In the genomic region with DNA sequence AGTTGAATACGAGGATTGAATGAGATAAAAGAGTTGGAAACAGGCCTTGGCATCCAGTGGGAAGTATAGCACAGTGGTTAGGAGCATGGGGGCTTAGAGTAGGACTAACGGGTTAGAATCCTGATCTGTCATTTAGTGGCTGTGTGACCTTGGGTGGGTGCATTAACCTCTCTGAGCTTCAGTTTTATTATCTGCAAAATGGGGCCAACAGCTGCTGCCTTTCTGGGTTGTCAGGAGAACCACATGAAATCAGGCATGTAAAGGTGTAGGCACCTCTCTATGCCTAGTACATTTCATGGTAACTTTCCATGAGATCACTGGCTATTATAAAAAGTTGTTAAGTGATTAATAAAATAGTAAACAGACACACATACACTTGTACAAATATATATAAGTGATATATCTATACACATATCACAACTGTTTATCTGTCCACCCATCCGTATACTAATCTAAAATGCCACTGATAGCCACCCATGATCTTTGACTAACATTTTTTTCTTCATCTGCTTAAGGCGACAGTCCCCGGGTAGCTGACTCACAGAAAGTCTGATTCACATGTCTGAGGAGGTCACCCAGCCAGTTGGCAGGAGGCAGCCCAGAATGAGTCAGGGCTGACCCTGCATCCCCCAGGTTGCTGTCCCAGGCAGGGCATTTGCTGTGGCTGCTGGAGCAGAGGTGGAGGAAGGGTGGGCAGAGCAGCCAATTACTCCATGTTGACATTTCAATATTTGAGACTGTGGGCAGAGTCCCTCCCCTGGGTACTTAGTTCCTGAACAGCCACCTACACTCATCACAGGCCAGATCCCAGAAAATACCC, we compare ENCODE assay signal across 12 cellular contexts.
DNase-seq lines count a peak whose midpoint lies in the region; ATAC-seq and TF ChIP-seq lines count a peak whose summit lies in the region.
"Had no signal": no experiment of that assay in that cellular context is flagged by ENCODE, and none has a peak within 500 bp of the region (broad histone marks: within the 10 kb centered on the region; RNA-seq: fewer than 3 reads in every experiment).

No MANE protein-coding gene starts in this region.

- H3K27me3 ChIP-seq in left lung, result peaks cover 0 to 4% of the 10 kb centered on the region in 2 donors
- no peaks in the 10 kb centered on the region for H3K27me3 ChIP-seq in upper lobe of left lung
- H3K27me3 ChIP-seq: Peyer's patch, testis had no signal

- no peak overlapping the region for H3K4me3 Mint-ChIP-seq in activated naive CD8-positive, alpha-beta T cell treated with anti-CD3 and anti-CD28 coated beads, Interleukin-2, amount 50 U/mL, for 24 hours
- H3K4me3 Mint-ChIP-seq in activated naive CD8-positive, alpha-beta T cell treated with anti-CD3 and anti-CD28 coated beads for 36 hours, result no peak overlapping the region
- no peak overlapping the region for H3K4me3 Mint-ChIP-seq in activated CD4-positive, alpha-beta T cell treated with anti-CD3 and anti-CD28 coated beads for 36 hours
- H3K4me3 Mint-ChIP-seq: activated CD8-positive, alpha-beta T cell treated with anti-CD3 and anti-CD28 coated beads for 36 hours had no signal

- CTCF ChIA-PET in activated CD4-positive, alpha-beta T cell treated with anti-CD3 and anti-CD28 coated beads for 36 hours (lab: Charles Lee), result no interaction called here

- H3K36me3 ChIP-seq in left lung (no peaks in the 10 kb centered on the region), upper lobe of left lung (no peaks in the 10 kb centered on the region)
- H3K36me3 ChIP-seq: Peyer's patch had no signal

- H3K27ac Mint-ChIP-seq in activated naive CD8-positive, alpha-beta T cell treated with anti-CD3 and anti-CD28 coated beads, Interleukin-2, amount 50 U/mL, for 24 hours, result no peak overlapping the region
- H3K27ac Mint-ChIP-seq in activated naive CD8-positive, alpha-beta T cell treated with anti-CD3 and anti-CD28 coated beads for 36 hours, result no peak overlapping the region
- H3K27ac Mint-ChIP-seq in activated CD4-positive, alpha-beta T cell treated with anti-CD3 and anti-CD28 coated beads for 36 hours, result no peak overlapping the region
- H3K27ac Mint-ChIP-seq: activated CD8-positive, alpha-beta T cell treated with anti-CD3 and anti-CD28 coated beads for 36 hours had no signal

- H3K4me1 ChIP-seq in left lung (no peaks in the 10 kb centered on the region), upper lobe of left lung (no peaks in the 10 kb centered on the region)
- H3K4me1 ChIP-seq: Peyer's patch, testis had no signal

- H3K4me3 ChIP-seq in left lung (no peak overlapping the region), upper lobe of left lung (no peak overlapping the region)
- H3K4me3 ChIP-seq: Peyer's patch, testis had no signal

- H3K9me3 ChIP-seq in left lung (no peaks in the 10 kb centered on the region), upper lobe of left lung (peaks cover 0 to 3% (median 0%) of the 10 kb centered on the region in 4 donors)
- H3K9me3 ChIP-seq: Peyer's patch, testis had no signal

- no peaks in the 10 kb centered on the region for H3K36me3 Mint-ChIP-seq in activated naive CD8-positive, alpha-beta T cell treated with anti-CD3 and anti-CD28 coated beads, Interleukin-2, amount 50 U/mL, for 24 hours (ENCODE audit: low read depth)
- H3K36me3 Mint-ChIP-seq in activated naive CD8-positive, alpha-beta T cell treated with anti-CD3 and anti-CD28 coated beads for 36 hours, result no peaks in the 10 kb centered on the region
- H3K36me3 Mint-ChIP-seq in activated CD4-positive, alpha-beta T cell treated with anti-CD3 and anti-CD28 coated beads for 36 hours (ENCODE audit: low read depth), result no peaks in the 10 kb centered on the region

- no peaks in the 10 kb centered on the region for H3K4me1 Mint-ChIP-seq in activated naive CD8-positive, alpha-beta T cell treated with anti-CD3 and anti-CD28 coated beads, Interleukin-2, amount 50 U/mL, for 24 hours
- H3K4me1 Mint-ChIP-seq in activated naive CD8-positive, alpha-beta T cell treated with anti-CD3 and anti-CD28 coated beads for 36 hours, result no peaks in the 10 kb centered on the region
- no peaks in the 10 kb centered on the region for H3K4me1 Mint-ChIP-seq in activated CD4-positive, alpha-beta T cell treated with anti-CD3 and anti-CD28 coated beads for 36 hours

- no peak for TF ChIP-seq POLR2A in upper lobe of left lung (IDR thresholded peaks at IDR 0.05)

- POLR2A ChIA-PET in activated CD4-positive, alpha-beta T cell treated with anti-CD3 and anti-CD28 coated beads for 36 hours (lab: Charles Lee), result no interaction called here

- WGBS in upper lobe of left lung, 2 donors, result 64 to 80% methylated on average over 5 of the region's 5 CpGs

- DNase-seq in activated naive CD8-positive, alpha-beta T cell treated with anti-CD3 and anti-CD28 coated beads, Interleukin-2, amount 50 U/mL, for 24 hours, result no peak
- no peak for DNase-seq in activated naive CD8-positive, alpha-beta T cell treated with anti-CD3 and anti-CD28 coated beads for 36 hours
- peak; percentile 74 for DNase-seq in T1000 (lab: John Stamatoyannopoulos, UW)
- peak in 1 of 2 donors; percentile 61 for DNase-seq in left lung
- DNase-seq in upper lobe of left lung, result peak in 1 of 2 donors; percentile 1
- DNase-seq in NCI-H187 treated with DMSO at 0.1 percent for 48 hours (lab: John Stamatoyannopoulos, UW), result no peak
- no peak for DNase-seq in activated CD4-positive, alpha-beta T cell treated with anti-CD3 and anti-CD28 coated beads for 36 hours
- DNase-seq: activated CD8-positive, alpha-beta T cell treated with anti-CD3 and anti-CD28 coated beads for 36 hours; Peyer's patch; stimulated activated CD4-positive, alpha-beta T cell treated with anti-CD3 and anti-CD28 coated beads, Interleukin-4, amount 100 ng/mL, for 1 hour; testis had no signal

- H3K27ac ChIP-seq in left lung, result no peak overlapping the region
- no peak overlapping the region for H3K27ac ChIP-seq in upper lobe of left lung
- H3K27ac ChIP-seq: Peyer's patch, testis had no signal

- TF ChIP-seq CTCF in left lung (IDR thresholded peaks at IDR 0.05) (no peak), upper lobe of left lung (IDR thresholded peaks at IDR 0.05) (no peak)

- TF ChIP-seq EP300 in upper lobe of left lung (IDR thresholded peaks at IDR 0.05), result no peak

- ATAC-seq in activated naive CD8-positive, alpha-beta T cell treated with anti-CD3 and anti-CD28 coated beads, Interleukin-2, amount 50 U/mL, for 24 hours, result peak; percentile 63
- ATAC-seq in left lung (peak; percentile 94), upper lobe of left lung (ENCODE audit: low FRiP score in 2 of 2) (peak; percentile 48 to 56), HG03432 (IDR thresholded peaks at IDR 0.05; ENCODE audit: unreplicated experiment) (no peak)
- ATAC-seq in activated CD4-positive, alpha-beta T cell treated with anti-CD3 and anti-CD28 coated beads for 36 hours, result no peak
- ATAC-seq: activated CD8-positive, alpha-beta T cell treated with anti-CD3 and anti-CD28 coated beads for 36 hours had no signal

- H3K27me3 Mint-ChIP-seq in activated naive CD8-positive, alpha-beta T cell treated with anti-CD3 and anti-CD28 coated beads, Interleukin-2, amount 50 U/mL, for 24 hours, result no peaks in the 10 kb centered on the region
- H3K27me3 Mint-ChIP-seq in activated naive CD8-positive, alpha-beta T cell treated with anti-CD3 and anti-CD28 coated beads for 36 hours, result no peaks in the 10 kb centered on the region
- no peaks in the 10 kb centered on the region for H3K27me3 Mint-ChIP-seq in activated CD4-positive, alpha-beta T cell treated with anti-CD3 and anti-CD28 coated beads for 36 hours

- no peaks in the 10 kb centered on the region for H3K9me3 Mint-ChIP-seq in activated naive CD8-positive, alpha-beta T cell treated with anti-CD3 and anti-CD28 coated beads, Interleukin-2, amount 50 U/mL, for 24 hours
- H3K9me3 Mint-ChIP-seq in activated naive CD8-positive, alpha-beta T cell treated with anti-CD3 and anti-CD28 coated beads for 36 hours, result no peaks in the 10 kb centered on the region
- no peaks in the 10 kb centered on the region for H3K9me3 Mint-ChIP-seq in activated CD4-positive, alpha-beta T cell treated with anti-CD3 and anti-CD28 coated beads for 36 hours (ENCODE audit: low read depth)
- H3K9me3 Mint-ChIP-seq: activated CD8-positive, alpha-beta T cell treated with anti-CD3 and anti-CD28 coated beads for 36 hours had no signal

- intact Hi-C loops in left lung (cut with DNase I), result no loop called here
- intact Hi-C loops in activated CD4-positive, alpha-beta T cell treated with anti-CD3 and anti-CD28 coated beads for 36 hours (cut with DNase I, micrococcal nuclease), result no loop called here

Comparison
In these comparisons a context has a peak if more than half of its experiments do, and no peak if none do; other contexts are left out.
1. ATAC-seq: peak in activated naive CD8-positive, alpha-beta T cell treated with anti-CD3 and anti-CD28 coated beads, Interleukin-2, amount 50 U/mL, for 24 hours (single experiment), left lung (single experiment) and upper lobe of left lung (2 of 2); none in HG03432 (single experiment) and activated CD4-positive, alpha-beta T cell treated with anti-CD3 and anti-CD28 coated beads for 36 hours (single experiment).